ENCODE assay signal across 29 cellular contexts in genomic region chr16:88880226-88881051, GRCh38. TPM values are rescaled to one million over a fixed set of nuclear protein-coding genes. Genes with fewer than 3 reads are reported as not detected.
A peak's percentile ranks its signal among the peaks of the same experiment; 100 is the strongest.
DNase-seq lines count a peak whose midpoint lies in the region; ATAC-seq and TF ChIP-seq lines count a peak whose summit lies in the region.
"Had no signal": no experiment of that assay in that cellular context is flagged by ENCODE, and none has a peak within 500 bp of the region (broad histone marks: within the 10 kb centered on the region; RNA-seq: fewer than 3 reads in every experiment).

No MANE protein-coding gene starts in this region.

- H3K27me3 ChIP-seq in SK-N-SH (ENCODE audit: insufficient read depth) (peaks cover 74% of the 10 kb centered on the region), stomach (peaks cover 0 to 48% (median 8%) of the 10 kb centered on the region in 3 donors)

- TF ChIP-seq CTCF in SK-N-SH (IDR thresholded peaks at IDR 0.05) = no peak
- TF ChIP-seq CTCF in epithelial cell of esophagus (IDR thresholded peaks at IDR 0.05; ENCODE audit: insufficient read depth, low read depth, low read length, missing control alignments) = no peak
- no peak for TF ChIP-seq CTCF in stomach (IDR thresholded peaks at IDR 0.05)

- CTCF ChIA-PET in SK-N-SH (lab: Yijun Ruan, JAX) = interaction anchor here (0.7 to 2.4 kb wide), 9 partner anchors 9 to 144 kb away, joined by 3 to 8 read pairs (median 4); no protein-coding TSS in a partner anchor

- TF ChIP-seq EP300 in SK-N-SH (IDR thresholded peaks at IDR 0.05; ENCODE audit: borderline replicate concordance in 1 of 2, low read depth in 1 of 2, low read length in 1 of 2) (no peak), stomach (IDR thresholded peaks at IDR 0.05) (no peak)

- intact Hi-C loops in stomach (cut with DNase I; ENCODE audit: low total_unique reads) = no loop called here

- no peaks in the 10 kb centered on the region for H3K9me2 ChIP-seq in SK-N-SH

- no peak for TF ChIP-seq POLR2A in stomach (IDR thresholded peaks at IDR 0.05)

- H4K20me1 ChIP-seq in SK-N-SH (ENCODE audit: insufficient read depth) = 0 out of 2 replicates have a peak, but pooled peaks cover 3% of the 10 kb centered on the region

- no peak overlapping the region for H2AFZ ChIP-seq in SK-N-SH (ENCODE audit: low read depth)
- H2AFZ ChIP-seq: GM23248 had no signal

- H3K4me2 ChIP-seq in SK-N-SH = peak overlapping the region; percentile 52; the same call in 1 of the 2 replicates
- H3K4me2 ChIP-seq: smooth muscle cell had no signal

- H3K4me3 Mint-ChIP-seq in memory B cell = no peak overlapping the region
- H3K4me3 Mint-ChIP-seq: activated naive CD4-positive, alpha-beta T cell treated with anti-CD3 and anti-CD28 coated beads for 36 hours; naive B cell had no signal

- no peak for ATAC-seq in memory B cell (ENCODE audit: low read depth)
- ATAC-seq in GM18511 (IDR thresholded peaks at IDR 0.05; ENCODE audit: unreplicated experiment) = no peak
- ATAC-seq: left cardiac atrium, Panc1 had no signal

- H3K36me3 Mint-ChIP-seq in memory B cell = peaks cover 41% of the 10 kb centered on the region
- H3K36me3 Mint-ChIP-seq: IgD-negative memory B cell had no signal

- no peaks in the 10 kb centered on the region for H3F3A ChIP-seq in SK-N-SH (replicated peaks; ENCODE audit: insufficient read depth)

- H3K4me1 ChIP-seq in SK-N-SH (ENCODE audit: control insufficient read depth in 1 of 2, insufficient read depth in 2 of 2, low read depth in 1 of 2, low read length in 1 of 2) (peaks cover 0 to 3% of the 10 kb centered on the region in 2 experiments; a peak in 1 of 4 replicates), stomach (peaks cover 9 to 18% (median 16%) of the 10 kb centered on the region in 4 donors)

- H3K79me2 ChIP-seq in SK-N-SH (ENCODE audit: insufficient read depth) = no peaks in the 10 kb centered on the region

- H3K4me1 Mint-ChIP-seq in memory B cell = peaks cover 6% of the 10 kb centered on the region

- H3K27me3 Mint-ChIP-seq in memory B cell = no peaks in the 10 kb centered on the region
- H3K27me3 Mint-ChIP-seq: IgD-negative memory B cell, naive B cell had no signal

- POLR2A ChIA-PET in SK-N-SH (lab: Yijun Ruan, JAX) = no interaction called here

- H3K27ac ChIP-seq in SK-N-SH (ENCODE audit: low read depth in 2 of 2, low read length in 1 of 2) (no peak overlapping the region), stomach (no peak overlapping the region)
- H3K27ac ChIP-seq: brain microvascular endothelial cell, GM23248 had no signal

- 34% methylated on average over 19 of the region's 39 CpGs for WGBS in SK-N-SH (ENCODE audit: low lambda C conversion rate)
- 47 to 62% (median 54%) methylated on average over 32 to 39 of the region's 39 CpGs for WGBS in stomach, 5 donors

- DNase-seq in SK-N-SH = no peak
- DNase-seq in epithelial cell of esophagus (ENCODE audit: low read depth) = no peak
- no peak for DNase-seq in memory B cell (ENCODE audit: low spot score in 2 of 2)
- DNase-seq in stomach = no peak
- DNase-seq in DMS153 treated with DMSO at 0.1 percent for 48 hours (lab: John Stamatoyannopoulos, UW; ENCODE audit: unreplicated experiment) = no peak
- no peak for DNase-seq in AG20443 (ENCODE audit: low spot score)
- DNase-seq: activated CD4-positive, alpha-beta T cell treated with anti-CD3 and anti-CD28 coated beads, Interleukin-2, amount 50 U/mL, for 1 hour; activated naive CD4-positive, alpha-beta T cell treated with anti-CD3 and anti-CD28 coated beads for 36 hours; activated T-cell treated with anti-CD3 and anti-CD28 coated beads, Interleukin-2, amount 50 U/mL, for 48 hours; brain microvascular endothelial cell; effector memory CD4-positive, alpha-beta T cell; erythroblast; foreskin fibroblast; GM23248; left cardiac atrium; naive B cell; NCI-H1105; NCI-H2029; NCI-H2227 treated with DMSO at 0.1 percent for 48 hours; SHP77; stimulated activated CD4-positive, alpha-beta T cell treated with anti-CD3 and anti-CD28 coated beads, Interleukin-2, amount 100 ng/mL, for 24 hours; substantia nigra had no signal

- H3K9me3 ChIP-seq in SK-N-SH = no peaks in the 10 kb centered on the region
- no peaks in the 10 kb centered on the region for H3K9me3 ChIP-seq in stomach

- no peak overlapping the region for H3K9ac ChIP-seq in SK-N-SH
- H3K9ac ChIP-seq: GM23248 had no signal

- H3K27ac Mint-ChIP-seq in memory B cell = peak overlapping the region; percentile 13
- H3K27ac Mint-ChIP-seq: activated naive CD4-positive, alpha-beta T cell treated with anti-CD3 and anti-CD28 coated beads for 36 hours; naive B cell had no signal

- H3K4me3 ChIP-seq in SK-N-SH (ENCODE audit: low read depth in 2 of 2, low read length in 1 of 2) (no peak overlapping the region), epithelial cell of esophagus (ENCODE audit: low read length) (peak overlapping the region; percentile 21), stomach (peak overlapping the region in 3 of 4 donors; percentile 16 to 37 (median 17))
- H3K4me3 ChIP-seq: GM23248, smooth muscle cell had no signal

- no peaks in the 10 kb centered on the region for H3K9me3 Mint-ChIP-seq in memory B cell
- H3K9me3 Mint-ChIP-seq: activated naive CD4-positive, alpha-beta T cell treated with anti-CD3 and anti-CD28 coated beads for 36 hours; IgD-negative memory B cell had no signal

- no peak for TF ChIP-seq RAD21 in SK-N-SH (IDR thresholded peaks at IDR 0.05; ENCODE audit: low read length)

- H3K36me3 ChIP-seq in SK-N-SH (replicated peaks in 1 of 2; ENCODE audit: control insufficient read depth in 1 of 2, insufficient read depth in 2 of 2, low read length in 1 of 2) (no peaks in the 10 kb centered on the region), stomach (peaks cover 0 to 54% (median 39%) of the 10 kb centered on the region in 4 donors)
- H3K36me3 ChIP-seq: brain microvascular endothelial cell had no signal

TF ChIP-seq in SK-N-SH, 30 proteins besides CTCF, POLR2A, EP300 and RAD21:
- TF ChIP-seq FOSL2 (IDR thresholded peaks at IDR 0.05; ENCODE audit: borderline replicate concordance, low read depth) (no peak), USF1 (IDR thresholded peaks at IDR 0.05; ENCODE audit: borderline replicate concordance, low read depth) (no peak), SMC3 (IDR thresholded peaks at IDR 0.05; ENCODE audit: low read depth, low read length) (no peak), GABPA (IDR thresholded peaks at IDR 0.05; ENCODE audit: low read depth) (no peak), SIN3A (IDR thresholded peaks at IDR 0.05; ENCODE audit: borderline replicate concordance, low read depth, low read length) (no peak), PBX3 (IDR thresholded peaks at IDR 0.05) (no peak)
TF ChIP-seq in SK-N-SH: peak in this region for 0.

RNA-seq across cellular contexts. Expression of gene PABPN1L, which starts 14.0 kb away (rescaled TPM):
- polyA plus RNA-seq in SK-N-SH (2012; rRNA removed) (not detected in 2 replicates), stomach (under 1 TPM in 1 of 3 donors, not detected in 2; 0.15 TPM)
- not detected in 2 replicates for polyA plus RNA-seq in SK-N-SH (2012; cell fraction: cytosol; rRNA removed)
- not detected in 2 replicates for polyA plus RNA-seq in SK-N-SH (2012; cell fraction: nucleus; rRNA removed)
- not detected for total RNA-seq in stomach
- total RNA-seq: activated naive CD4-positive, alpha-beta T cell treated with anti-CD3 and anti-CD28 coated beads for 36 hours; Daoy; GM23248; left cardiac atrium; omental fat pad; smooth muscle cell; urinary bladder had no signal
- polyA plus RNA-seq: GM23248, IgD-negative memory B cell, smooth muscle cell, urinary bladder had no signal

RNA-seq across cellular contexts. Expression of gene TRAPPC2L, which starts 23.5 kb away (rescaled TPM):
- polyA plus RNA-seq in SK-N-SH (2012; rRNA removed) (73.9 and 74.4 TPM in 2 replicates), stomach (100 to 1,000 TPM in 1 of 3 donors, 10 to 100 TPM in 2; 57.6 to 107 (median 91.4) TPM)
- 52.1 and 63.3 TPM in 2 replicates for polyA plus RNA-seq in SK-N-SH (2012; cell fraction: cytosol; rRNA removed)
- 68.2 and 74.9 TPM in 2 replicates for polyA plus RNA-seq in SK-N-SH (2012; cell fraction: nucleus; rRNA removed)
- total RNA-seq in stomach = 10 to 100 TPM in 3 of 5 donors, 1 to 10 TPM in 2; 2.9 to 31.4 (median 25.2) TPM

RNA-seq across cellular contexts. Expression of gene GALNS, which starts 23.7 kb away (rescaled TPM):
- polyA plus RNA-seq in SK-N-SH (2012; rRNA removed) (13.8 and 16.5 TPM in 2 replicates), stomach (10 to 100 TPM in 2 of 3 donors, 1 to 10 TPM in 1; 8.6 to 16.6 (median 11.5) TPM)
- polyA plus RNA-seq in SK-N-SH (2012; cell fraction: cytosol; rRNA removed) = 12.1 and 15.9 TPM in 2 replicates
- 43.5 and 44.1 TPM in 2 replicates for polyA plus RNA-seq in SK-N-SH (2012; cell fraction: nucleus; rRNA removed)
- 100 to 1,000 TPM in 1 of 5 donors, 10 to 100 TPM in 4; 16.2 to 110 (median 51.9) TPM for total RNA-seq in stomach

Comparison
In these comparisons a context has a peak if more than half of its experiments do, and no peak if none do; other contexts are left out.
1. H3K4me3 ChIP-seq: peak in epithelial cell of esophagus (single experiment) and stomach (3 of 4); none in SK-N-SH (0 of 2).